ENCODE assay signal across 9 cellular contexts in genomic region chr17:58336456-58337094, GRCh38. TPM values are rescaled to one million over a fixed set of nuclear protein-coding genes. Genes with fewer than 3 reads are reported as not detected.
DNase-seq lines count a peak whose midpoint lies in the region; TF ChIP-seq lines count a peak whose summit lies in the region.
"Had no signal": no experiment of that assay in that cellular context is flagged by ENCODE, and none has a peak within 500 bp of the region (broad histone marks: within the 10 kb centered on the region; RNA-seq: fewer than 3 reads in every experiment).

No MANE protein-coding gene starts in this region.

- no peak overlapping the region for H2AK5ac ChIP-seq in trophoblast cell (ENCODE audit: low read length)

- BruUV-seq in Calu3 (replicated peaks; lab: Mats Ljungman, UMichigan) (no TSS peak), PC-9 (replicated peaks; lab: Mats Ljungman, UMichigan) (no TSS peak)

- DNase-seq in GM03348 (ENCODE audit: low spot score) (peak; percentile 80), epidermal melanocyte (ENCODE audit: insufficient read length, low spot score) (peak; percentile 15), trophoblast cell (no peak), ureter (ENCODE audit: low spot score) (no peak), Calu3 (no peak), PC-9 (no peak), putamen (ENCODE audit: low spot score) (no peak)

- H3K36me3 Mint-ChIP-seq in Calu3 (ENCODE audit: insufficient read depth, unreplicated experiment), result peaks cover 4% of the 10 kb centered on the region

- CTCF ChIA-PET in Calu3 (lab: Charles Lee), result no interaction called here
- CTCF ChIA-PET in PC-9 (lab: Charles Lee), result no interaction called here

- no peak overlapping the region for H3K4ac ChIP-seq in trophoblast cell (ENCODE audit: low read depth, low read length)

- no peak overlapping the region for H3K23ac ChIP-seq in trophoblast cell (ENCODE audit: low read length)

- intact Hi-C loops in Calu3 (cut with micrococcal nuclease; ENCODE audit: unreplicated experiment), result no loop called here
- intact Hi-C loops in PC-9 (cut with micrococcal nuclease; ENCODE audit: unreplicated experiment), result no loop called here

- H4K20me1 ChIP-seq in OCI-LY3 (ENCODE audit: insufficient read depth, low read length) (peaks cover 6% of the 10 kb centered on the region; the same call in 1 of the 2 replicates), PC-9 (ENCODE audit: insufficient read depth) (no peaks in the 10 kb centered on the region)

- H3K27ac ChIP-seq in OCI-LY3 (ENCODE audit: low read length) (peak overlapping the region; percentile 99), trophoblast cell (ENCODE audit: low read depth, low read length) (peak overlapping the region; percentile 1), PC-9 (no peak overlapping the region)

- H3K14ac ChIP-seq in trophoblast cell (ENCODE audit: low read length), result peak overlapping the region; percentile 32

- H3K9me3 Mint-ChIP-seq in Calu3 (ENCODE audit: low read depth, unreplicated experiment), result no peaks in the 10 kb centered on the region

- H3K9ac ChIP-seq in OCI-LY3 (ENCODE audit: low read length), result peak overlapping the region; percentile 100
- H3K9ac ChIP-seq in trophoblast cell (ENCODE audit: low read length), result no peak overlapping the region

- no peak overlapping the region for H2AFZ ChIP-seq in OCI-LY3 (ENCODE audit: low read depth, low read length)
- H2AFZ ChIP-seq in trophoblast cell (ENCODE audit: insufficient read depth, low read length, poor library complexity), result no peak overlapping the region
- no peak overlapping the region for H2AFZ ChIP-seq in PC-9

- H3K27ac Mint-ChIP-seq in Calu3 (ENCODE audit: unreplicated experiment), result no peak overlapping the region

- peak overlapping the region; percentile 14 for H2BK120ac ChIP-seq in trophoblast cell (ENCODE audit: insufficient read depth, low read length, poor library complexity)

- H3K79me1 ChIP-seq in trophoblast cell (ENCODE audit: low read length), result peaks cover 26% of the 10 kb centered on the region

- peak overlapping the region; percentile 24 for H2BK12ac ChIP-seq in trophoblast cell (ENCODE audit: low read length)

- H3K4me1 Mint-ChIP-seq in Calu3 (ENCODE audit: low read depth, unreplicated experiment), result peaks cover 9% of the 10 kb centered on the region

- no peak overlapping the region for H3K4me3 Mint-ChIP-seq in Calu3 (ENCODE audit: low read depth, unreplicated experiment)

- H3K36me3 ChIP-seq in OCI-LY3 (replicated peaks; ENCODE audit: low read depth, low read length) (peaks cover 7% of the 10 kb centered on the region), trophoblast cell (ENCODE audit: control insufficient read depth in 1 of 2, insufficient read depth in 2 of 2, low read length in 2 of 2) (no peaks in the 10 kb centered on the region), PC-9 (ENCODE audit: low read depth) (no peaks in the 10 kb centered on the region)

- H3K27me3 ChIP-seq in OCI-LY3 (ENCODE audit: low read depth, low read length) (no peaks in the 10 kb centered on the region), trophoblast cell (ENCODE audit: insufficient read depth, low read length) (no peaks in the 10 kb centered on the region), PC-9 (ENCODE audit: insufficient read depth, low read depth) (no peaks in the 10 kb centered on the region)

- H3K4me3 ChIP-seq in OCI-LY3 (ENCODE audit: low read length), result peak overlapping the region; percentile 96
- H3K4me3 ChIP-seq in trophoblast cell (ENCODE audit: low read depth, low read length), result no peak overlapping the region
- no peak overlapping the region for H3K4me3 ChIP-seq in PC-9

- WGBS in trophoblast cell (ENCODE audit: extremely low coverage, insufficient coverage, insufficient read length), result no CpG with 5 or more reads among the region's 5 CpGs

- no peaks in the 10 kb centered on the region for H3K9me2 ChIP-seq in PC-9 (ENCODE audit: insufficient read depth)

- POLR2A ChIA-PET in PC-9 (lab: Charles Lee; ENCODE audit: unreplicated experiment), result interaction anchor here (0.5 kb wide), 1 partner anchor 1229 kb away, joined by 4 read pairs; the partner anchor contains the start of gene DHX40

- H3K79me2 ChIP-seq in OCI-LY3 (ENCODE audit: low read length), result peaks cover 92% of the 10 kb centered on the region
- H3K79me2 ChIP-seq in trophoblast cell (ENCODE audit: control insufficient read depth, insufficient read depth, low read length, poor library complexity), result peaks cover 3% of the 10 kb centered on the region
- H3K79me2 ChIP-seq in PC-9 (ENCODE audit: low read depth), result no peaks in the 10 kb centered on the region

- TF ChIP-seq CTCF in OCI-LY3 (IDR thresholded peaks at IDR 0.05; ENCODE audit: low read depth, low read length), result no peak
- no peak for TF ChIP-seq CTCF in Calu3 (IDR thresholded peaks at IDR 0.05; ENCODE audit: unreplicated experiment)
- TF ChIP-seq CTCF in PC-9 (conservative IDR thresholded peaks at IDR 0.05), result no peak

- H3K9me3 ChIP-seq in OCI-LY3 (ENCODE audit: insufficient read depth, low read length), result peaks cover 5% of the 10 kb centered on the region; the same call in 1 of the 2 replicates
- H3K9me3 ChIP-seq in trophoblast cell (ENCODE audit: insufficient read depth, low read depth, low read length), result no peaks in the 10 kb centered on the region
- no peaks in the 10 kb centered on the region for H3K9me3 ChIP-seq in PC-9 (ENCODE audit: insufficient read depth, low read depth)

- H3K4me1 ChIP-seq in OCI-LY3 (ENCODE audit: low read length) (peaks cover 76% of the 10 kb centered on the region), trophoblast cell (ENCODE audit: control insufficient read depth in 1 of 2, insufficient read depth in 2 of 2, low read length in 2 of 2) (peaks cover 37 to 42% of the 10 kb centered on the region in 2 experiments), PC-9 (replicated peaks; ENCODE audit: insufficient read depth) (no peaks in the 10 kb centered on the region)

- H4K91ac ChIP-seq in trophoblast cell (ENCODE audit: low read depth, low read length), result peak overlapping the region; percentile 42

- H3K4me2 ChIP-seq in OCI-LY3 (ENCODE audit: low read length) (peak overlapping the region; percentile 87), trophoblast cell (ENCODE audit: low read length) (no peak overlapping the region), PC-9 (no peak overlapping the region)

- H3F3A ChIP-seq in PC-9 (ENCODE audit: insufficient read depth, low read depth), result peaks cover 6% of the 10 kb centered on the region; the same call in 1 of the 2 replicates

- H3K27me3 Mint-ChIP-seq in Calu3 (ENCODE audit: unreplicated experiment), result no peaks in the 10 kb centered on the region

- no peak overlapping the region for H4K12ac ChIP-seq in trophoblast cell (ENCODE audit: low read depth, low read length)

- H3K18ac ChIP-seq in trophoblast cell (ENCODE audit: low read length), result no peak overlapping the region

- H4K8ac ChIP-seq in trophoblast cell (ENCODE audit: low read depth, low read length), result peak overlapping the region; percentile 22

- H2BK5ac ChIP-seq in trophoblast cell (ENCODE audit: low read depth, low read length, poor library complexity), result peak overlapping the region; percentile 5

RNA-seq across cellular contexts. Expression of gene TSPOAP1, which starts 8.0 kb away (rescaled TPM):
- 1.1 and 1.3 TPM in 2 replicates for polyA plus RNA-seq in trophoblast cell (2013)
- total RNA-seq in ureter, result 21.0 TPM
- not detected in 2 replicates for total RNA-seq in Calu3 (2022)
- total RNA-seq in PC-9 (2021), result 0.15 and 0.18 TPM in 2 replicates
- total RNA-seq: SK-MEL-5 had no signal

RNA-seq across cellular contexts. Expression of gene SUPT4H1, which starts 15.4 kb away (rescaled TPM):
- 63.5 and 64.6 TPM in 2 replicates for polyA plus RNA-seq in trophoblast cell (2013)
- total RNA-seq in ureter, result 55.2 TPM
- total RNA-seq in Calu3 (2022), result 40.3 and 46.7 TPM in 2 replicates
- total RNA-seq in PC-9 (2021), result 72.2 and 74.8 TPM in 2 replicates

RNA-seq across cellular contexts. Expression of gene MPO, which starts 55.8 kb away (rescaled TPM):
- polyA plus RNA-seq in trophoblast cell (2013), result not detected in 2 replicates
- total RNA-seq in ureter, result 0.23 TPM
- total RNA-seq in Calu3 (2022), result not detected in 2 replicates
- total RNA-seq in PC-9 (2021), result not detected in 2 replicates
- total RNA-seq: SK-MEL-5 had no signal

Comparison
In these comparisons a context has a peak if more than half of its experiments do, and no peak if none do; other contexts are left out.
1. DNase-seq: peak in GM03348 (single experiment) and epidermal melanocyte (single experiment); none in trophoblast cell (0 of 2), ureter (single experiment), Calu3 (single experiment), PC-9 (0 of 2) and putamen (single experiment).
2. RNA of gene TSPOAP1, which starts 8.0 kb away (total RNA-seq): 21.0 TPM in ureter (single experiment); 0.15 to 0.18 TPM in PC-9 and not detected in Calu3; every median in the first group is over 10 times any median in the second.